ENCODE assay signal across 8 cellular contexts in the genomic region with DNA sequence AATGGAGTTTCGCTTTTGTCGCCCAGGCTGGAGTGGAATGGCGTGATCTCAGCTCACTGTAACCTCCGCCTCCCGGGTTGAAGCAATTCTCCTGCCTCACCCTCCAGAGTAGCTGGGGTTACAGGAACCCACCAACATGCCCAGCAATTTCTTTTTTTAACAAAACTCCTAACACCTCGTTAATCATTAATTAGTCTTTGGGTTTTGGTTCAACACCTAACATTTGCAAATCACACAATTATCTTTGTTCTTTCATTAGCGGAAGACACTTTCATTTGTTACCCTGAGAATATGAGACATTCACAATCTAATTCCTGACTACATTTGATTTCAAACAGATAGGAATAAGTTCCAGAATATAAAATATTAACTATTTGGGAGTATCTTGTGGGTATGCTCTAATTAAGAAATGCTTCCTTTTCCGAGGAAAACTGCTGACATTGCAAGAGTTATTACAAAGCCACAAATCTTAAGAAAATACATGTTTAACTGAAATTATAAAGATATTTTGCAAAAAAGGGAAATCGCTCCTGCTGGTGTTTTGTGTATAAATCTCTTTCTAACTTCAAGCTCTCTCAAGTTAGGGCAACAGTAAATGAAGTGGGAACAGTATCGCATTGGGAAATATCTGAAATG. TPM values are rescaled to one million over a fixed set of nuclear protein-coding genes. Genes with fewer than 3 reads are reported as not detected.
DNase-seq lines count a peak whose midpoint lies in the region; ATAC-seq and TF ChIP-seq lines count a peak whose summit lies in the region.

No MANE protein-coding gene starts in this region.

- H3K4me3 Mint-ChIP-seq in brain, result peak overlapping the region; percentile 94 to 98 (median 98)

- H3K4me1 ChIP-seq in heart right ventricle (peaks cover 4 to 38% (median 28%) of the 10 kb centered on the region in 9 donors), mesodermal cell (ENCODE audit: control insufficient read depth, insufficient read depth, low read length, poor library complexity, severe bottlenecking) (no peaks in the 10 kb centered on the region), aorta (ENCODE audit: control insufficient read depth in 1 of 2, insufficient read depth in 2 of 2, low read length in 2 of 2) (no peaks in the 10 kb centered on the region)

- H3K27me3 ChIP-seq in heart right ventricle (no peaks in the 10 kb centered on the region), aorta (ENCODE audit: control insufficient read depth in 1 of 2, insufficient read depth in 2 of 2, low read length in 1 of 2) (no peaks in the 10 kb centered on the region)

- intact Hi-C loops in heart right ventricle (cut with DNase I) (no loop called here), Right ventricle myocardium inferior (cut with DNase I) (no loop called here), aorta (cut with DNase I) (no loop called here)

- H3K4me3 ChIP-seq in heart right ventricle (peak overlapping the region; percentile 68 to 91 (median 87)), mesodermal cell (ENCODE audit: extremely low read depth, insufficient read depth, low read length, poor library complexity, severe bottlenecking) (peak overlapping the region; percentile 82), aorta (ENCODE audit: low read length in 2 of 2) (peak overlapping the region; percentile 71 to 100)

- peaks cover 23% of the 10 kb centered on the region for H3K36me3 Mint-ChIP-seq in brain

- TF ChIP-seq CTCF in heart right ventricle (IDR thresholded peaks at IDR 0.05) (no peak), brain (conservative IDR thresholded peaks at IDR 0.05) (no peak)

- peaks cover 0 to 4% (median 0%) of the 10 kb centered on the region in 5 experiments for H3K9me3 Mint-ChIP-seq in brain

- H3K27ac Mint-ChIP-seq in brain, result peak overlapping the region; percentile 97 to 99 (median 98)

- H3K27ac ChIP-seq in heart right ventricle, result peak overlapping the region in 5 of 10 donors; percentile 84 to 97 (median 92)
- no peak overlapping the region for H3K27ac ChIP-seq in mesodermal cell (ENCODE audit: low read depth, low read length, severe bottlenecking)
- no peak overlapping the region for H3K27ac ChIP-seq in aorta (ENCODE audit: low read depth in 1 of 2, low read length in 2 of 2)

- WGBS in heart right ventricle, 2 donors, result 87 to 89% methylated on average over 10 of the region's 10 CpGs
- 90 to 96% methylated on average over 6 to 8 of the region's 10 CpGs for WGBS in mesodermal cell (ENCODE audit: insufficient coverage in 2 of 2), 2 experiments
- 82 to 83% methylated on average over 10 of the region's 10 CpGs for WGBS in aorta, 2 donors

- peaks cover 0 to 15% (median 0%) of the 10 kb centered on the region in 9 donors for H3K36me3 ChIP-seq in heart right ventricle
- H3K36me3 ChIP-seq in mesodermal cell (ENCODE audit: control insufficient read depth, insufficient read depth, low read length), result peaks cover 13% of the 10 kb centered on the region
- H3K36me3 ChIP-seq in aorta (ENCODE audit: control insufficient read depth in 1 of 2, insufficient read depth in 2 of 2, low read length in 1 of 2), result no peaks in the 10 kb centered on the region

- no peak for ATAC-seq in heart right ventricle
- ATAC-seq in Right ventricle myocardium inferior, result no peak
- no peak for ATAC-seq in aorta (ENCODE audit: low FRiP score)

- H3K4me1 Mint-ChIP-seq in brain, result peaks cover 51% of the 10 kb centered on the region

- no peak for DNase-seq in heart right ventricle
- no peak for DNase-seq in Right ventricle myocardium inferior (ENCODE audit: missing footprints)
- DNase-seq in aorta, result no peak
- no peak for DNase-seq in iPS-NIHi11 (ENCODE audit: low spot score)
- DNase-seq in nucleus accumbens (lab: John Stamatoyannopoulos, UW), result no peak
- no peak for DNase-seq in NCI-H2196 (lab: John Stamatoyannopoulos, UW; ENCODE audit: unreplicated experiment)

- H3K27me3 Mint-ChIP-seq in brain, result peaks cover 4% of the 10 kb centered on the region

- H3K9me3 ChIP-seq in heart right ventricle (no peaks in the 10 kb centered on the region), mesodermal cell (ENCODE audit: control insufficient read depth, low read length) (no peaks in the 10 kb centered on the region), aorta (ENCODE audit: control insufficient read depth, low read length) (no peaks in the 10 kb centered on the region)

RNA-seq across cellular contexts. Expression of a gene that starts 1.2 kb away (rescaled TPM):
- total RNA-seq in heart right ventricle, result 10 to 100 TPM; 12.6 to 23.9 (median 19.5) TPM
- polyA plus RNA-seq in heart right ventricle, result 10 to 100 TPM; 16.2 to 24.0 TPM
- 19.1 TPM for total RNA-seq in Right ventricle myocardium inferior
- 17.8 TPM for polyA plus RNA-seq in brain (ENCODE audit: insufficient read depth, low read depth, low replicate concordance)
- 39.5 TPM for polyA plus RNA-seq in mesodermal cell (2013, experiment 1 of 2)
- polyA plus RNA-seq in mesodermal cell (2013, experiment 2 of 2), result 41.4 TPM
- total RNA-seq in aorta, result 10 to 100 TPM; 26.9 to 31.3 TPM
- polyA plus RNA-seq in aorta, result 10 to 100 TPM; 25.9 to 29.9 TPM

RNA-seq across cellular contexts. Expression of a gene that starts 41.8 kb away (rescaled TPM):
- total RNA-seq in heart right ventricle (1 to 10 TPM in 3 of 10 donors, under 1 TPM in 3, not detected in 4; 0.30 to 1.8 (median 1.2) TPM), Right ventricle myocardium inferior (0.70 TPM), aorta (under 1 TPM in 1 of 2 donors, not detected in 1; 0.65 TPM)
- polyA plus RNA-seq in heart right ventricle (under 1 TPM; 0.07 to 0.88 TPM), brain (ENCODE audit: insufficient read depth, low read depth, low replicate concordance) (not detected), aorta (1 to 10 TPM in 1 of 2 donors, not detected in 1; 6.3 TPM)
- not detected for polyA plus RNA-seq in mesodermal cell (2013, experiment 1 of 2)
- not detected for polyA plus RNA-seq in mesodermal cell (2013, experiment 2 of 2)
